ENCODE assay signal across 11 cellular contexts in genomic region chr3:112376996-112377395, GRCh38. TPM values are rescaled to one million over a fixed set of nuclear protein-coding genes. Genes with fewer than 3 reads are reported as not detected.
DNase-seq lines count a peak whose midpoint lies in the region; ATAC-seq lines count a peak whose summit lies in the region.
"Had no signal": no experiment of that assay in that cellular context is flagged by ENCODE, and none has a peak within 500 bp of the region (broad histone marks: within the 10 kb centered on the region; RNA-seq: fewer than 3 reads in every experiment).

No MANE protein-coding gene starts in this region.

- peaks cover 31% of the 10 kb centered on the region for H3K4me1 Mint-ChIP-seq in activated CD4-positive, alpha-beta T cell treated with anti-CD3 and anti-CD28 coated beads, Interleukin-2, amount 10 ng/mL, durations not matched to agents 24 days and 14 days

- H3K27me3 Mint-ChIP-seq in activated CD4-positive, alpha-beta T cell treated with anti-CD3 and anti-CD28 coated beads, Interleukin-2, amount 10 ng/mL, durations not matched to agents 24 days and 14 days = no peaks in the 10 kb centered on the region

- intact Hi-C loops in Right ventricle myocardium superior (cut with DNase I) = no loop called here
- intact Hi-C loops in cardiac septum (cut with DNase I) = no loop called here
- intact Hi-C loops in activated CD4-positive, alpha-beta T cell treated with anti-CD3 and anti-CD28 coated beads, Interleukin-2, amount 10 ng/mL, durations not matched to agents 24 days and 14 days (cut with micrococcal nuclease) = no loop called here

- H3K36me3 Mint-ChIP-seq in activated CD4-positive, alpha-beta T cell treated with anti-CD3 and anti-CD28 coated beads, Interleukin-2, amount 10 ng/mL, durations not matched to agents 24 days and 14 days (ENCODE audit: low read depth) = peaks cover 8% of the 10 kb centered on the region

- no peak overlapping the region for H3K27ac Mint-ChIP-seq in activated CD4-positive, alpha-beta T cell treated with anti-CD3 and anti-CD28 coated beads, Interleukin-2, amount 10 ng/mL, durations not matched to agents 24 days and 14 days

- H3K9me3 Mint-ChIP-seq in activated CD4-positive, alpha-beta T cell treated with anti-CD3 and anti-CD28 coated beads, Interleukin-2, amount 10 ng/mL, durations not matched to agents 24 days and 14 days = peaks cover 19% of the 10 kb centered on the region

- peak; percentile 65 for ATAC-seq in Right ventricle myocardium superior (ENCODE audit: poor library complexity)
- no peak for ATAC-seq in HG03565 (IDR thresholded peaks at IDR 0.05; ENCODE audit: unreplicated experiment)
- ATAC-seq in GM19395 (IDR thresholded peaks at IDR 0.05; ENCODE audit: unreplicated experiment) = no peak

- H3K4me3 Mint-ChIP-seq in activated CD4-positive, alpha-beta T cell treated with anti-CD3 and anti-CD28 coated beads, Interleukin-2, amount 10 ng/mL, durations not matched to agents 24 days and 14 days = no peak overlapping the region

- DNase-seq in Right ventricle myocardium superior = no peak
- no peak for DNase-seq in cardiac septum (ENCODE audit: low spot score)
- DNase-seq in astrocyte of the hippocampus (ENCODE audit: low read depth, low spot score) = peak; percentile 13
- peak; percentile 79 for DNase-seq in kidney tubule cell (ENCODE audit: low spot score)
- DNase-seq in activated CD4-positive, alpha-beta T cell treated with anti-CD3 and anti-CD28 coated beads for 1 hour = no peak
- DNase-seq in activated CD4-positive, alpha-beta T cell treated with anti-CD3 and anti-CD28 coated beads, Interleukin-2, amount 10 ng/mL, durations not matched to agents 24 days and 14 days = no peak
- DNase-seq: colonic mucosa, GDM1, NCI-H524 had no signal

RNA-seq across cellular contexts. Expression of gene CD200, which starts 44.0 kb away (rescaled TPM):
- 0.91 TPM for total RNA-seq in Right ventricle myocardium superior
- total RNA-seq in cardiac septum = 1.4 TPM
- 144 and 151 TPM in 2 replicates for total RNA-seq in activated CD4-positive, alpha-beta T cell treated with anti-CD3 and anti-CD28 coated beads, Interleukin-2, amount 10 ng/mL, durations not matched to agents 24 days and 14 days

Comparison
In these comparisons a context has a peak if more than half of its experiments do, and no peak if none do; other contexts are left out.
1. DNase-seq: peak in astrocyte of the hippocampus (single experiment) and kidney tubule cell (single experiment); none in Right ventricle myocardium superior (single experiment), cardiac septum (single experiment), activated CD4-positive, alpha-beta T cell treated with anti-CD3 and anti-CD28 coated beads for 1 hour (single experiment) and activated CD4-positive, alpha-beta T cell treated with anti-CD3 and anti-CD28 coated beads, Interleukin-2, amount 10 ng/mL, durations not matched to agents 24 days and 14 days (single experiment).
2. RNA of gene CD200, which starts 44.0 kb away (total RNA-seq): 144 to 151 TPM in activated CD4-positive, alpha-beta T cell treated with anti-CD3 and anti-CD28 coated beads, Interleukin-2, amount 10 ng/mL, durations not matched to agents 24 days and 14 days; 1.4 TPM in cardiac septum (single experiment) and 0.91 TPM in Right ventricle myocardium superior (single experiment); every median in the first group is over 10 times any median in the second.